7 cellular contexts compared by ENCODE assay signal in genomic region chr20:6123650-6124014, GRCh38. TPM values are rescaled to one million over a fixed set of nuclear protein-coding genes. Genes with fewer than 3 reads are reported as not detected.
A peak's percentile ranks its signal among the peaks of the same experiment; 100 is the strongest.
DNase-seq lines count a peak whose midpoint lies in the region; ATAC-seq and TF ChIP-seq lines count a peak whose summit lies in the region.

No MANE protein-coding gene starts in this region.

- peaks cover 18% of the 10 kb centered on the region for H3K27me3 ChIP-seq in H7 (ENCODE audit: control insufficient read depth, insufficient read depth, low read length)
- no peaks in the 10 kb centered on the region for H3K27me3 ChIP-seq in Peyer's patch
- peaks cover 0 to 30% (median 2%) of the 10 kb centered on the region in 4 donors for H3K27me3 ChIP-seq in esophagus muscularis mucosa
- no peaks in the 10 kb centered on the region for H3K27me3 ChIP-seq in prostate gland (replicated peaks; ENCODE audit: insufficient read depth)
- H3K27me3 ChIP-seq in WERI-Rb-1 (ENCODE audit: insufficient read depth, low read depth, severe bottlenecking) = peaks cover 36% of the 10 kb centered on the region

- H3K9me3 ChIP-seq in Peyer's patch = no peaks in the 10 kb centered on the region
- no peaks in the 10 kb centered on the region for H3K9me3 ChIP-seq in esophagus muscularis mucosa
- H3K9me3 ChIP-seq in prostate gland = no peaks in the 10 kb centered on the region
- no peaks in the 10 kb centered on the region for H3K9me3 ChIP-seq in WERI-Rb-1 (ENCODE audit: severe bottlenecking)

- H3K27ac ChIP-seq in Peyer's patch (peak overlapping the region in 3 of 4 donors; percentile 59 to 81 (median 80)), esophagus muscularis mucosa (replicated peaks in 1 of 4) (no peak overlapping the region), prostate gland (peak overlapping the region; percentile 63 to 66), WERI-Rb-1 (no peak overlapping the region)

- TF ChIP-seq POLR2A in Peyer's patch (IDR thresholded peaks at IDR 0.05) = no peak
- no peak for TF ChIP-seq POLR2A in esophagus muscularis mucosa (IDR thresholded peaks at IDR 0.05; ENCODE audit: low read depth)
- TF ChIP-seq POLR2A in prostate gland (IDR thresholded peaks at IDR 0.05) = no peak

- no peak for DNase-seq in H7
- DNase-seq in Peyer's patch = no peak
- no peak for DNase-seq in esophagus muscularis mucosa (ENCODE audit: extremely low spot score)
- no peak for DNase-seq in prostate gland (ENCODE audit: low spot score)
- DNase-seq in NCI-H82 (lab: John Stamatoyannopoulos, UW) = no peak
- DNase-seq in WERI-Rb-1 = no peak

- TF ChIP-seq EP300 in esophagus muscularis mucosa (IDR thresholded peaks at IDR 0.05) = no peak

- no peak for ATAC-seq in GM19463 (IDR thresholded peaks at IDR 0.05; ENCODE audit: unreplicated experiment)

- peaks cover 0 to 18% (median 0%) of the 10 kb centered on the region in 4 donors for H3K4me1 ChIP-seq in Peyer's patch
- peaks cover 8 to 19% (median 17%) of the 10 kb centered on the region in 4 donors for H3K4me1 ChIP-seq in esophagus muscularis mucosa
- no peaks in the 10 kb centered on the region for H3K4me1 ChIP-seq in prostate gland (replicated peaks)

- no peak for TF ChIP-seq CTCF in Peyer's patch (IDR thresholded peaks at IDR 0.05)
- TF ChIP-seq CTCF in esophagus muscularis mucosa (IDR thresholded peaks at IDR 0.05) = no peak
- TF ChIP-seq CTCF in prostate gland (IDR thresholded peaks at IDR 0.05) = no peak
- no peak for TF ChIP-seq CTCF in WERI-Rb-1 (IDR thresholded peaks at IDR 0.05; ENCODE audit: low read depth, low read length)

- WGBS in esophagus muscularis mucosa = 91% methylated on average over 4 of the region's 4 CpGs
- WGBS in prostate gland = 93% methylated on average over 4 of the region's 4 CpGs

- intact Hi-C loops in esophagus muscularis mucosa (cut with DNase I) (no loop called here), prostate gland (cut with DNase I) (no loop called here)

- H3K36me3 ChIP-seq in H7 (replicated peaks; ENCODE audit: control insufficient read depth, insufficient read depth, low read length) = no peaks in the 10 kb centered on the region
- H3K36me3 ChIP-seq in Peyer's patch = no peaks in the 10 kb centered on the region
- H3K36me3 ChIP-seq in esophagus muscularis mucosa = no peaks in the 10 kb centered on the region
- H3K36me3 ChIP-seq in prostate gland = no peaks in the 10 kb centered on the region
- H3K36me3 ChIP-seq in WERI-Rb-1 = no peaks in the 10 kb centered on the region

- H3K4me3 ChIP-seq in H7 (ENCODE audit: insufficient read depth, low read depth, low read length) = peak overlapping the region; percentile 51; the same call in 1 of the 2 replicates
- peak overlapping the region in 2 of 4 donors; percentile 59 to 62 for H3K4me3 ChIP-seq in Peyer's patch
- H3K4me3 ChIP-seq in esophagus muscularis mucosa = peak overlapping the region; percentile 47 to 62 (median 54)
- peak overlapping the region in 1 of 2 donors; percentile 51 for H3K4me3 ChIP-seq in prostate gland
- no peak overlapping the region for H3K4me3 ChIP-seq in WERI-Rb-1 (ENCODE audit: low read depth, low read length)

RNA-seq across cellular contexts. Expression of gene FERMT1, which starts 0.8 kb away (rescaled TPM):
- 11.0 and 14.3 TPM in 2 replicates for total RNA-seq in H7 (2014; rRNA removed; shearing (Covaris generic))
- total RNA-seq in Peyer's patch (10 to 100 TPM; 12.4 to 21.2 (median 16.2) TPM), esophagus muscularis mucosa (under 1 TPM; 0.32 to 0.42 (median 0.34) TPM), prostate gland (10 to 100 TPM in 1 of 2 donors, 1 to 10 TPM in 1; 9.0 to 14.0 TPM)

Comparison
In these comparisons a context has a peak if more than half of its experiments do, and no peak if none do; other contexts are left out.
1. H3K27ac ChIP-seq: peak in Peyer's patch (3 of 4) and prostate gland (2 of 2); none in esophagus muscularis mucosa (0 of 4) and WERI-Rb-1 (single experiment).